Comparison of ENCODE assay signal across 8 cellular contexts in genomic region chr20:47205577-47206123, GRCh38.
DNase-seq lines count a peak whose midpoint lies in the region; ATAC-seq and TF ChIP-seq lines count a peak whose summit lies in the region.

No MANE protein-coding gene starts in this region.

- CTCF ChIA-PET in PC-9 (lab: Charles Lee) = interaction anchor here (0.6 to 1.6 kb wide), 5 partner anchors 9 to 309 kb away, joined by 3 to 9 read pairs (median 3); no protein-coding TSS in a partner anchor
- CTCF ChIA-PET in mammary epithelial cell (lab: Charles Lee; ENCODE audit: low non-redundant PET) = interaction anchor here (0.7 to 1.1 kb wide), 3 partner anchors 154 to 178 kb away, joined by 5 to 9 read pairs (median 8); no protein-coding TSS in a partner anchor

- H3K4me1 ChIP-seq in PC-9 (replicated peaks; ENCODE audit: insufficient read depth) = peaks cover 44% of the 10 kb centered on the region
- peaks cover 14% of the 10 kb centered on the region for H3K4me1 ChIP-seq in mammary epithelial cell (ENCODE audit: insufficient read depth, low read length)

- ATAC-seq in GM21526 (IDR thresholded peaks at IDR 0.05; ENCODE audit: low FRiP score, unreplicated experiment) = no peak

- no peaks in the 10 kb centered on the region for H3K27me3 Mint-ChIP-seq in type B pancreatic cell

- H3K79me2 ChIP-seq in PC-9 (ENCODE audit: low read depth) (no peaks in the 10 kb centered on the region), mammary epithelial cell (ENCODE audit: insufficient read depth, low read length) (peaks cover 4% of the 10 kb centered on the region)

- H2AFZ ChIP-seq in PC-9 (no peak overlapping the region), mammary epithelial cell (ENCODE audit: low read depth, low read length) (no peak overlapping the region)

- TSS peak; percentile 19 for BruUV-seq in PC-9 (replicated peaks; lab: Mats Ljungman, UMichigan)
- BruUV-seq in mammary epithelial cell (replicated peaks; lab: Mats Ljungman, UMichigan) = no TSS peak

- peaks cover 13% of the 10 kb centered on the region for H3K36me3 Mint-ChIP-seq in type B pancreatic cell

- dilution Hi-C loops in mammary epithelial cell (cut with HindIII; ENCODE audit: low sequenced_read_pairs) = no loop called here

- H3K4me1 Mint-ChIP-seq in type B pancreatic cell (ENCODE audit: unreplicated experiment) = peaks cover 11% of the 10 kb centered on the region

- WGBS in mammary epithelial cell (ENCODE audit: low coverage, missing lambda C conversion rate) = 84% methylated on average over 9 of the region's 9 CpGs

- DNase-seq in NCI-H2081 (lab: John Stamatoyannopoulos, UW) (peak; percentile 2 to 7), NCI-H2081 treated with DMSO at 0.1 percent for 48 hours (lab: John Stamatoyannopoulos, UW) (no peak), HuH-7 (ENCODE audit: low spot score) (peak; percentile 67), PC-9 (peak; percentile 67 to 93), mammary epithelial cell (peak; percentile 35), kidney glomerular epithelial cell (lab: John Stamatoyannopoulos, UW) (peak; percentile 40), type B pancreatic cell (ENCODE audit: extremely low spot score, unreplicated experiment) (no peak)

- H3K27ac ChIP-seq in PC-9 (peak overlapping the region; percentile 80), mammary epithelial cell (ENCODE audit: insufficient read depth, low read depth, low read length) (no peak overlapping the region)

- H3K9ac ChIP-seq in mammary epithelial cell (ENCODE audit: insufficient read depth, low read length) = no peak overlapping the region

- H3F3A ChIP-seq in PC-9 (ENCODE audit: insufficient read depth, low read depth) = peaks cover 43% of the 10 kb centered on the region

- H3K9me3 ChIP-seq in PC-9 (ENCODE audit: insufficient read depth, low read depth) (no peaks in the 10 kb centered on the region), mammary epithelial cell (replicated peaks; ENCODE audit: insufficient read depth, low read length) (no peaks in the 10 kb centered on the region)

- no peaks in the 10 kb centered on the region for H3K9me3 Mint-ChIP-seq in type B pancreatic cell

- POLR2A ChIA-PET in PC-9 (lab: Charles Lee; ENCODE audit: unreplicated experiment) = interaction anchor here (0.5 to 0.6 kb wide), 2 partner anchors 210 to 487 kb away, joined by 3 to 9 read pairs; no protein-coding TSS in a partner anchor

- TF ChIP-seq CTCF in PC-9 (conservative IDR thresholded peaks at IDR 0.05) (peak; percentile 76), mammary epithelial cell (conservative IDR thresholded peaks at IDR 0.05 in 1 of 2, IDR thresholded peaks at IDR 0.05 in 1 of 2; ENCODE audit: extremely low read depth in 1 of 2, insufficient read depth in 1 of 2, low read depth in 1 of 2, low read length in 2 of 2) (peak; percentile 61), type B pancreatic cell (conservative IDR thresholded peaks at IDR 0.05) (peak; percentile 70)

- in situ Hi-C loops in mammary epithelial cell (cut with MboI; ENCODE audit: low sequenced_read_pairs in 2 of 2) = no loop called here

- H3K4me3 ChIP-seq in PC-9 (no peak overlapping the region), mammary epithelial cell (replicated peaks in 1 of 3; ENCODE audit: insufficient read depth in 1 of 3, low read depth in 2 of 3, low read length in 3 of 3) (no peak overlapping the region)

- H3K4me3 Mint-ChIP-seq in type B pancreatic cell = no peak overlapping the region

- H3K36me3 ChIP-seq in PC-9 (ENCODE audit: low read depth) = peaks cover 20% of the 10 kb centered on the region
- H3K36me3 ChIP-seq in mammary epithelial cell (ENCODE audit: insufficient read depth, low read length) = peaks cover 16% of the 10 kb centered on the region

- peak overlapping the region; percentile 56 for H3K4me2 ChIP-seq in PC-9
- H3K4me2 ChIP-seq in mammary epithelial cell (ENCODE audit: insufficient read depth, low read depth, low read length) = no peak overlapping the region

- H4K20me1 ChIP-seq in PC-9 (ENCODE audit: insufficient read depth) = no peaks in the 10 kb centered on the region; the same call in 1 of the 2 replicates
- H4K20me1 ChIP-seq in mammary epithelial cell (ENCODE audit: insufficient read depth, low read length) = no peaks in the 10 kb centered on the region

- H3K27me3 ChIP-seq in PC-9 (ENCODE audit: insufficient read depth, low read depth) (no peaks in the 10 kb centered on the region), mammary epithelial cell (ENCODE audit: insufficient read depth, low read length) (no peaks in the 10 kb centered on the region)

- peak overlapping the region; percentile 21 for H3K27ac Mint-ChIP-seq in type B pancreatic cell

- H3K9me2 ChIP-seq in PC-9 (ENCODE audit: insufficient read depth) = no peaks in the 10 kb centered on the region

- intact Hi-C loops in PC-9 (cut with micrococcal nuclease; ENCODE audit: unreplicated experiment) (loop anchor here (2.0 kb wide), 1 partner anchor 415 kb away; no protein-coding TSS in a partner anchor), mammary epithelial cell (cut with micrococcal nuclease) (loop anchor here (2.0 kb wide), 1 partner anchor 179 kb away; no protein-coding TSS in a partner anchor)

Comparison
In these comparisons a context has a peak if more than half of its experiments do, and no peak if none do; other contexts are left out.
1. DNase-seq: peak in NCI-H2081 (2 of 2), HuH-7 (single experiment), PC-9 (2 of 2), mammary epithelial cell (single experiment) and kidney glomerular epithelial cell (single experiment); none in NCI-H2081 treated with DMSO at 0.1 percent for 48 hours (single experiment) and type B pancreatic cell (single experiment).
2. Peak in every context shown above with its lines, with median percentiles within 50 percentile points of each other: CTCF ChIP-seq.